8 cellular contexts compared by ENCODE assay signal in genomic region chr1:26602378-26602959, GRCh38.
DNase-seq lines count a peak whose midpoint lies in the region; ATAC-seq and TF ChIP-seq lines count a peak whose summit lies in the region.

No MANE protein-coding gene starts in this region.

- peaks cover 4% of the 10 kb centered on the region for H3K27me3 Mint-ChIP-seq in nephron progenitor cell (ENCODE audit: low read depth, poor library complexity)

- H3K9me3 Mint-ChIP-seq in nephron progenitor cell, result peaks cover 4% of the 10 kb centered on the region

- H3K4me1 Mint-ChIP-seq in nephron progenitor cell, result peaks cover 53% of the 10 kb centered on the region

- no peak overlapping the region for H3K27ac Mint-ChIP-seq in nephron progenitor cell

- H3K4me3 Mint-ChIP-seq in nephron progenitor cell, result no peak overlapping the region

- no peak overlapping the region for H3K4me3 ChIP-seq in epithelial cell of proximal tubule (ENCODE audit: low read depth, low read length)

- DNase-seq in AG08396 (ENCODE audit: low spot score), result peak; percentile 69
- peak; percentile 75 for DNase-seq in GM03348 (ENCODE audit: low spot score)
- DNase-seq in NCI-H1436 treated with DMSO at 0.1 percent for 48 hours (lab: John Stamatoyannopoulos, UW), result peak; percentile 26
- peak; percentile 51 for DNase-seq in SW480 (ENCODE audit: low spot score)
- no peak for DNase-seq in epithelial cell of proximal tubule (ENCODE audit: low read depth)
- peak; percentile 47 for DNase-seq in nephron progenitor cell

- ATAC-seq in HG02759 (IDR thresholded peaks at IDR 0.05; ENCODE audit: unreplicated experiment) (no peak), HG03460 (IDR thresholded peaks at IDR 0.05; ENCODE audit: unreplicated experiment) (no peak)

- TF ChIP-seq CTCF in epithelial cell of proximal tubule (conservative IDR thresholded peaks at IDR 0.05; ENCODE audit: low read depth, low read length) (peak; percentile 83), nephron progenitor cell (IDR thresholded peaks at IDR 0.05) (peak; percentile 93)

- H3K36me3 Mint-ChIP-seq in nephron progenitor cell (ENCODE audit: low read depth), result peaks cover 3% of the 10 kb centered on the region
